34 cellular contexts compared by ENCODE assay signal in the genomic region with DNA sequence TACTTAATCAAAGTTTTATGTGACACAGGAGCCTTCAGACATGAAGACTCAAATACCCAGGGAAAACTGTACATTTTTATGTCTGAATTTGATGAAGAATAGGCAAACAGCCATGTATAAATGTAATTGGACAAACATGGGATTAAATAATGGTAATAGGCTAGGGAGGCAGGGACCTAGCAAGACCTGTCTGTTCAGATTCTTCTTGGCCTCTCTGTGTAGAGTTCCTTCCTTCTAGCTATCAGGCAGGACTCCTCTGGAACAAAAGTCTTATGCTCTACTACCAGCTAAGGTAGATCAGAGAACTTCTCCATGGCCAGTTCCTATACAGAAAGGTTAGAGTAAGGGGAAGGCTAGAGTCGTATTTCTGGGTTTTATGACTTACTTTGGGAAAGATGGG.
"Had no signal": no experiment of that assay in that cellular context is flagged by ENCODE, and none has a peak within 500 bp of the region (broad histone marks: within the 10 kb centered on the region; RNA-seq: fewer than 3 reads in every experiment).

No MANE protein-coding gene starts in this region.

- H3K27ac ChIP-seq: brain microvascular endothelial cell, cardiac muscle cell, WERI-Rb-1 had no signal

- H3K27ac Mint-ChIP-seq: activated CD4-positive, alpha-beta memory T cell treated with anti-CD3 and anti-CD28 coated beads, Interleukin-2, amount 10 ng/mL, durations not matched to agents 7 days and 5 days; activated CD8-positive, alpha-beta memory T cell treated with anti-CD3 and anti-CD28 coated beads, Interleukin-2, amount 10 ng/mL, durations not matched to agents 7 days and 5 days; activated naive CD8-positive, alpha-beta T cell treated with anti-CD3 and anti-CD28 coated beads for 36 hours had no signal

- H3K4me1 Mint-ChIP-seq: activated CD4-positive, alpha-beta memory T cell treated with anti-CD3 and anti-CD28 coated beads, Interleukin-2, amount 10 ng/mL, durations not matched to agents 7 days and 5 days; activated CD8-positive, alpha-beta memory T cell treated with anti-CD3 and anti-CD28 coated beads, Interleukin-2, amount 10 ng/mL, durations not matched to agents 7 days and 5 days; activated naive CD8-positive, alpha-beta T cell treated with anti-CD3 and anti-CD28 coated beads for 36 hours; central memory CD8-positive, alpha-beta T cell had no signal

- H3K4me3 ChIP-seq: cardiac muscle cell, MG63 had no signal

- H3K27me3 Mint-ChIP-seq: activated CD8-positive, alpha-beta memory T cell treated with anti-CD3 and anti-CD28 coated beads, Interleukin-2, amount 10 ng/mL, durations not matched to agents 7 days and 5 days; activated naive CD8-positive, alpha-beta T cell treated with anti-CD3 and anti-CD28 coated beads for 36 hours had no signal

- H3K4me3 Mint-ChIP-seq: activated CD4-positive, alpha-beta memory T cell treated with anti-CD3 and anti-CD28 coated beads, Interleukin-2, amount 10 ng/mL, durations not matched to agents 7 days and 5 days; activated CD8-positive, alpha-beta memory T cell treated with anti-CD3 and anti-CD28 coated beads, Interleukin-2, amount 10 ng/mL, durations not matched to agents 7 days and 5 days; activated naive CD8-positive, alpha-beta T cell treated with anti-CD3 and anti-CD28 coated beads for 36 hours; central memory CD8-positive, alpha-beta T cell had no signal

- H3K9me3 Mint-ChIP-seq: activated CD4-positive, alpha-beta memory T cell treated with anti-CD3 and anti-CD28 coated beads, Interleukin-2, amount 10 ng/mL, durations not matched to agents 7 days and 5 days; activated naive CD8-positive, alpha-beta T cell treated with anti-CD3 and anti-CD28 coated beads for 36 hours; central memory CD8-positive, alpha-beta T cell had no signal

- DNase-seq: activated CD4-positive, alpha-beta memory T cell treated with anti-CD3 and anti-CD28 coated beads, Interleukin-2, amount 10 ng/mL, durations not matched to agents 7 days and 5 days; activated CD4-positive, alpha-beta T cell treated with anti-CD3 and anti-CD28 coated beads for 1 hour; activated CD4-positive, alpha-beta T cell treated with anti-CD3 and anti-CD28 coated beads for 48 hours; activated CD4-positive, CD25-positive, alpha-beta regulatory T cell; activated CD8-positive, alpha-beta memory T cell treated with anti-CD3 and anti-CD28 coated beads for 24 hours; activated CD8-positive, alpha-beta memory T cell treated with anti-CD3 and anti-CD28 coated beads, Interleukin-2, amount 10 ng/mL, durations not matched to agents 7 days and 5 days; activated CD8-positive, alpha-beta memory T cell treated with anti-CD3 and anti-CD28 coated beads, Interleukin-2, amount 50 U/mL, for 48 hours; activated effector memory CD4-positive, alpha-beta T cell treated with Interleukin-2 at 50 U/mL for 16 hours; activated naive CD4-positive, alpha-beta T cell treated with anti-CD3 and anti-CD28 coated beads, Interleukin-2, amount 50 U/mL, for 16 hours; activated naive CD8-positive, alpha-beta T cell treated with anti-CD3 and anti-CD28 coated beads for 36 hours; activated T-cell treated with anti-CD3 and anti-CD28 coated beads, Interleukin-2, amount 50 U/mL, for 48 hours; amniotic stem cell; aorta; brain microvascular endothelial cell; Karpas-422; KBM-7; MG63; MV-4-11; NCI-H1092; NCI-H1436 treated with DMSO at 0.1 percent for 48 hours; NCI-H1694 treated with DMSO at 0.1 percent for 48 hours; NCI-H2029; NCI-H345; NCI-H526; NCI-H748 treated with DMSO at 0.1 percent for 48 hours; NK-92 treated with Interleukin-12 subunit alpha and Interleukin-12 subunit beta, amount 100 ng/mL, for 24 hours; SHP77; SW 1271; T-helper 1 cell; T-helper 2 cell; T1000; WERI-Rb-1 had no signal

- ATAC-seq: activated CD8-positive, alpha-beta memory T cell treated with anti-CD3 and anti-CD28 coated beads, Interleukin-2, amount 10 ng/mL, durations not matched to agents 7 days and 5 days had no signal

- H3K36me3 ChIP-seq: brain microvascular endothelial cell, cardiac muscle cell, MG63, WERI-Rb-1 had no signal

- H3K36me3 Mint-ChIP-seq: activated CD8-positive, alpha-beta memory T cell treated with anti-CD3 and anti-CD28 coated beads, Interleukin-2, amount 10 ng/mL, durations not matched to agents 7 days and 5 days; activated naive CD8-positive, alpha-beta T cell treated with anti-CD3 and anti-CD28 coated beads for 36 hours had no signal

- H3K27me3 ChIP-seq: brain microvascular endothelial cell, cardiac muscle cell, MG63 had no signal
